ENCODE assay signal across 1 cellular context in genomic region chr10:116168745-116169144, GRCh38.
TF ChIP-seq lines count a peak whose summit lies in the region.

No MANE protein-coding gene starts in this region.

TF ChIP-seq in HEK293, 187 proteins besides CTCF, POLR2A, EP300 and RAD21 (continued from another document):
- TF ChIP-seq, protein P1, sequence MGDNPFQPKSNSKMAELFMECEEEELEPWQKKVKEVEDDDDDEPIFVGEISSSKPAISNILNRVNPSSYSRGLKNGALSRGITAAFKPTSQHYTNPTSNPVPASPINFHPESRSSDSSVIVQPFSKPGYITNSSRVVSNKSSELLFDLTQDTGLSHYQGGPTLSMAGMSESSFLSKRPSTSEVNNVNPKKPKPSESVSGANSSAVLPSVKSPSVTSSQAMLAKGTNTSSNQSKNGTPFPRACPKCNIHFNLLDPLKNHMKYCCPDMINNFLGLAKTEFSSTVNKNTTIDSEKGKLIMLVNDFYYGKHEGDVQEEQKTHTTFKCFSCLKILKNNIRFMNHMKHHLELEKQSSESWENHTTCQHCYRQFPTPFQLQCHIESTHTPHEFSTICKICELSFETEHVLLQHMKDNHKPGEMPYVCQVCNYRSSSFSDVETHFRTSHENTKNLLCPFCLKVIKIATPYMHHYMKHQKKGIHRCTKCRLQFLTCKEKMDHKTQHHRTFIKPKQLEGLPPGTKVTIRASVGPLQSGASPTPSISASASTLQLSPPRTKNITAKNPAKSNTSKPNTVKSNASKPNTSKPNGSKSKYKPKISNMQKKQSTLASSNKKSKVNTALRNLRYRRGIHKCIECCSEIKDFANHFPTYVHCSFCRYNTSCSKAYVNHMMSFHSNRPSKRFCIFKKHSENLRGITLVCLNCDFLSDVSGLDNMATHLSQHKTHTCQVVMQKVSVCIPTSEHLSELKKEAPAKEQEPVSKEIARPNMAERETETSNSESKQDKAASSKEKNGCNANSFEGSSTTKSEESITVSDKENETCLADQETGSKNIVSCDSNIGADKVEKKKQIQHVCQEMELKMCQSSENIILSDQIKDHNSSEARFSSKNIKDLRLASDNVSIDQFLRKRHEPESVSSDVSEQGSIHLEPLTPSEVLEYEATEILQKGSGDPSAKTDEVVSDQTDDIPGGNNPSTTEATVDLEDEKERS (tag by site-specific recombination; IDR thresholded peaks at IDR 0.05) = no peak
- TF ChIP-seq ZFHX2 (tag by site-specific recombination; conservative IDR thresholded peaks at IDR 0.05) = no peak
- TF ChIP-seq ZNF830 (tag by site-specific recombination; IDR thresholded peaks at IDR 0.05; ENCODE audit: low read depth) = no peak
- TF ChIP-seq ZNF629 (tag by site-specific recombination; IDR thresholded peaks at IDR 0.05) = no peak
- TF ChIP-seq, protein P2, sequence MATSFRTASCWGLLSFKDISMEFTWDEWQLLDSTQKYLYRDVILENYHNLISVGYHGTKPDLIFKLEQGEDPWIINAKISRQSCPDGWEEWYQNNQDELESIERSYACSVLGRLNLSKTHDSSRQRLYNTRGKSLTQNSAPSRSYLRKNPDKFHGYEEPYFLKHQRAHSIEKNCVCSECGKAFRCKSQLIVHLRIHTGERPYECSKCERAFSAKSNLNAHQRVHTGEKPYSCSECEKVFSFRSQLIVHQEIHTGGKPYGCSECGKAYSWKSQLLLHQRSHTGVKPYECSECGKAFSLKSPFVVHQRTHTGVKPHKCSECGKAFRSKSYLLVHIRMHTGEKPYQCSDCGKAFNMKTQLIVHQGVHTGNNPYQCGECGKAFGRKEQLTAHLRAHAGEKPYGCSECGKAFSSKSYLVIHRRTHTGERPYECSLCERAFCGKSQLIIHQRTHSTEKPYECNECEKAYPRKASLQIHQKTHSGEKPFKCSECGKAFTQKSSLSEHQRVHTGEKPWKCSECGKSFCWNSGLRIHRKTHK (tag by site-specific recombination; IDR thresholded peaks at IDR 0.05) = no peak
- no peak for TF ChIP-seq ZNF19 (tag by site-specific recombination; IDR thresholded peaks at IDR 0.05; ENCODE audit: low read depth)
- no peak for TF ChIP-seq ZNF837 (tag by site-specific recombination; IDR thresholded peaks at IDR 0.05)
- no peak for TF ChIP-seq ZNF747 (tag by site-specific recombination; IDR thresholded peaks at IDR 0.05)
- TF ChIP-seq, protein P3, sequence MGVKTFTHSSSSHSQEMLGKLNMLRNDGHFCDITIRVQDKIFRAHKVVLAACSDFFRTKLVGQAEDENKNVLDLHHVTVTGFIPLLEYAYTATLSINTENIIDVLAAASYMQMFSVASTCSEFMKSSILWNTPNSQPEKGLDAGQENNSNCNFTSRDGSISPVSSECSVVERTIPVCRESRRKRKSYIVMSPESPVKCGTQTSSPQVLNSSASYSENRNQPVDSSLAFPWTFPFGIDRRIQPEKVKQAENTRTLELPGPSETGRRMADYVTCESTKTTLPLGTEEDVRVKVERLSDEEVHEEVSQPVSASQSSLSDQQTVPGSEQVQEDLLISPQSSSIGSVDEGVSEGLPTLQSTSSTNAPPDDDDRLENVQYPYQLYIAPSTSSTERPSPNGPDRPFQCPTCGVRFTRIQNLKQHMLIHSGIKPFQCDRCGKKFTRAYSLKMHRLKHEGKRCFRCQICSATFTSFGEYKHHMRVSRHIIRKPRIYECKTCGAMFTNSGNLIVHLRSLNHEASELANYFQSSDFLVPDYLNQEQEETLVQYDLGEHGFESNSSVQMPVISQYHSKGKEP (tag by site-specific recombination; IDR thresholded peaks at IDR 0.05) = peak; percentile 66; the same call in 1 of the 2 replicates
- TF ChIP-seq ZNF776 (tag by site-specific recombination; IDR thresholded peaks at IDR 0.05; ENCODE audit: borderline replicate concordance) = no peak
- TF ChIP-seq ZNF792 (tag by site-specific recombination; IDR thresholded peaks at IDR 0.05) = no peak
- TF ChIP-seq GLIS1 (tag by site-specific recombination; IDR thresholded peaks at IDR 0.05) = peak; percentile 62
- no peak for TF ChIP-seq ZBTB20 (tag by site-specific recombination; IDR thresholded peaks at IDR 0.05)
- TF ChIP-seq PRDM6 (tag by site-specific recombination; IDR thresholded peaks at IDR 0.05) = peak; percentile 72
- TF ChIP-seq ZNF223 (tag by site-specific recombination; IDR thresholded peaks at IDR 0.05) = no peak
- TF ChIP-seq ZNF510 (tag by site-specific recombination; IDR thresholded peaks at IDR 0.05; ENCODE audit: insufficient replicate concordance) = no peak
- no peak for TF ChIP-seq HOXD13 (CRISPR knock-in tag; IDR thresholded peaks at IDR 0.05; ENCODE audit: borderline replicate concordance)
- TF ChIP-seq, protein P4, sequence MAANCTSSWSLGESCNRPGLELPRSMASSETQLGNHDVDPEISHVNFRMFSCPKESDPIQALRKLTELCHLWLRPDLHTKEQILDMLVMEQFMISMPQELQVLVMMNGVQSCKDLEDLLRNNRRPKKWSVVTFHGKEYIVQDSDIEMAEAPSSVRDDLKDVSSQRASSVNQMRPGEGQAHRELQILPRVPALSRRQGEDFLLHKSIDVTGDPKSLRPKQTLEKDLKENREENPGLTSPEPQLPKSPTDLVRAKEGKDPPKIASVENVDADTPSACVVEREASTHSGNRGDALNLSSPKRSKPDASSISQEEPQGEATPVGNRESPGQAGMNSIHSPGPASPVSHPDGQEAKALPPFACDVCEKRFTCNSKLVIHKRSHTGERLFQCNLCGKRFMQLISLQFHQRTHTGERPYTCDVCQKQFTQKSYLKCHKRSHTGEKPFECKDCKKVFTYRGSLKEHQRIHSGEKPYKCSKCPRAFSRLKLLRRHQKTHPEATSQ (tag by site-specific recombination; IDR thresholded peaks at IDR 0.05) = no peak
- TF ChIP-seq ZNF302 (tag by site-specific recombination; IDR thresholded peaks at IDR 0.05; ENCODE audit: low read depth) = no peak
- TF ChIP-seq ZNF274 (IDR thresholded peaks at IDR 0.05; ENCODE audit: low read length) = no peak
- TF ChIP-seq ZNF274 (tag by site-specific recombination; IDR thresholded peaks at IDR 0.05; ENCODE audit: borderline replicate concordance) = no peak
- TF ChIP-seq ZNF175 (tag by site-specific recombination; IDR thresholded peaks at IDR 0.05) = no peak
- no peak for TF ChIP-seq GFI1B (tag by site-specific recombination; IDR thresholded peaks at IDR 0.05)
- no peak for TF ChIP-seq MYNN (tag by site-specific recombination; IDR thresholded peaks at IDR 0.05; ENCODE audit: borderline replicate concordance)
- TF ChIP-seq, protein P5, sequence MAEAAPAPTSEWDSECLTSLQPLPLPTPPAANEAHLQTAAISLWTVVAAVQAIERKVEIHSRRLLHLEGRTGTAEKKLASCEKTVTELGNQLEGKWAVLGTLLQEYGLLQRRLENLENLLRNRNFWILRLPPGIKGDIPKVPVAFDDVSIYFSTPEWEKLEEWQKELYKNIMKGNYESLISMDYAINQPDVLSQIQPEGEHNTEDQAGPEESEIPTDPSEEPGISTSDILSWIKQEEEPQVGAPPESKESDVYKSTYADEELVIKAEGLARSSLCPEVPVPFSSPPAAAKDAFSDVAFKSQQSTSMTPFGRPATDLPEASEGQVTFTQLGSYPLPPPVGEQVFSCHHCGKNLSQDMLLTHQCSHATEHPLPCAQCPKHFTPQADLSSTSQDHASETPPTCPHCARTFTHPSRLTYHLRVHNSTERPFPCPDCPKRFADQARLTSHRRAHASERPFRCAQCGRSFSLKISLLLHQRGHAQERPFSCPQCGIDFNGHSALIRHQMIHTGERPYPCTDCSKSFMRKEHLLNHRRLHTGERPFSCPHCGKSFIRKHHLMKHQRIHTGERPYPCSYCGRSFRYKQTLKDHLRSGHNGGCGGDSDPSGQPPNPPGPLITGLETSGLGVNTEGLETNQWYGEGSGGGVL (tag by site-specific recombination; IDR thresholded peaks at IDR 0.05) = no peak
- TF ChIP-seq ZNF530 (tag by site-specific recombination; IDR thresholded peaks at IDR 0.05; ENCODE audit: low read depth) = no peak
- TF ChIP-seq ZSCAN30 (tag by site-specific recombination; IDR thresholded peaks at IDR 0.05) = no peak
- no peak for TF ChIP-seq ZNF544 (tag by site-specific recombination; IDR thresholded peaks at IDR 0.05)
- TF ChIP-seq ZNF623 (tag by site-specific recombination; IDR thresholded peaks at IDR 0.05) = no peak
- no peak for TF ChIP-seq ZNF621 (tag by site-specific recombination; IDR thresholded peaks at IDR 0.05)
- TF ChIP-seq ZNF169 (tag by site-specific recombination; IDR thresholded peaks at IDR 0.05) = no peak
- no peak for TF ChIP-seq ZNF214 (tag by site-specific recombination; IDR thresholded peaks at IDR 0.05; ENCODE audit: borderline replicate concordance)
- TF ChIP-seq KLF10 (tag by site-specific recombination; IDR thresholded peaks at IDR 0.05) = no peak
- peak; percentile 38; the same call in 1 of the 2 replicates for TF ChIP-seq OVOL3 (tag by site-specific recombination; IDR thresholded peaks at IDR 0.05)
- no peak for TF ChIP-seq ZNF140 (tag by site-specific recombination; IDR thresholded peaks at IDR 0.05)
- TF ChIP-seq, protein P6, sequence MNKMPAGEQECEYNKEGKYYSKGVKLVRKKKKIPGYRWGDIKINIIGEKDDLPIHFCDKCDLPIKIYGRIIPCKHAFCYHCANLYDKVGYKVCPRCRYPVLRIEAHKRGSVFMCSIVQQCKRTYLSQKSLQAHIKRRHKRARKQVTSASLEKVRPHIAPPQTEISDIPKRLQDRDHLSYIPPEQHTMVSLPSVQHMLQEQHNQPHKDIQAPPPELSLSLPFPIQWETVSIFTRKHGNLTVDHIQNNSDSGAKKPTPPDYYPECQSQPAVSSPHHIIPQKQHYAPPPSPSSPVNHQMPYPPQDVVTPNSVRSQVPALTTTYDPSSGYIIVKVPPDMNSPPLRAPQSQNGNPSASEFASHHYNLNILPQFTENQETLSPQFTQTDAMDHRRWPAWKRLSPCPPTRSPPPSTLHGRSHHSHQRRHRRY (tag by site-specific recombination; IDR thresholded peaks at IDR 0.05) = no peak
- TF ChIP-seq KLF9 (tag by site-specific recombination; IDR thresholded peaks at IDR 0.05; ENCODE audit: low read depth) = no peak
- TF ChIP-seq ZNF146 (tag by site-specific recombination; IDR thresholded peaks at IDR 0.05) = no peak
- no peak for TF ChIP-seq ELK4 (IDR thresholded peaks at IDR 0.05; ENCODE audit: borderline replicate concordance, low read depth, low read length)
- no peak for TF ChIP-seq ZNF76 (tag by site-specific recombination; IDR thresholded peaks at IDR 0.05; ENCODE audit: borderline replicate concordance, low read depth)
- no peak for TF ChIP-seq SP2 (tag by site-specific recombination; IDR thresholded peaks at IDR 0.05)
- peak; percentile 69 for TF ChIP-seq FEZF1 (tag by site-specific recombination; IDR thresholded peaks at IDR 0.05)
- TF ChIP-seq ZNF341 (tag by site-specific recombination; IDR thresholded peaks at IDR 0.05; ENCODE audit: low read depth) = no peak
- TF ChIP-seq ZNF132 (tag by site-specific recombination; IDR thresholded peaks at IDR 0.05; ENCODE audit: borderline replicate concordance) = no peak
- TF ChIP-seq ZNF555 (tag by site-specific recombination; conservative IDR thresholded peaks at IDR 0.05) = no peak
- 0 out of 2 replicates have a peak, but pooled peaks have one; percentile 24 for TF ChIP-seq ZBTB8A (tag by site-specific recombination; IDR thresholded peaks at IDR 0.05)
- TF ChIP-seq, protein P7, sequence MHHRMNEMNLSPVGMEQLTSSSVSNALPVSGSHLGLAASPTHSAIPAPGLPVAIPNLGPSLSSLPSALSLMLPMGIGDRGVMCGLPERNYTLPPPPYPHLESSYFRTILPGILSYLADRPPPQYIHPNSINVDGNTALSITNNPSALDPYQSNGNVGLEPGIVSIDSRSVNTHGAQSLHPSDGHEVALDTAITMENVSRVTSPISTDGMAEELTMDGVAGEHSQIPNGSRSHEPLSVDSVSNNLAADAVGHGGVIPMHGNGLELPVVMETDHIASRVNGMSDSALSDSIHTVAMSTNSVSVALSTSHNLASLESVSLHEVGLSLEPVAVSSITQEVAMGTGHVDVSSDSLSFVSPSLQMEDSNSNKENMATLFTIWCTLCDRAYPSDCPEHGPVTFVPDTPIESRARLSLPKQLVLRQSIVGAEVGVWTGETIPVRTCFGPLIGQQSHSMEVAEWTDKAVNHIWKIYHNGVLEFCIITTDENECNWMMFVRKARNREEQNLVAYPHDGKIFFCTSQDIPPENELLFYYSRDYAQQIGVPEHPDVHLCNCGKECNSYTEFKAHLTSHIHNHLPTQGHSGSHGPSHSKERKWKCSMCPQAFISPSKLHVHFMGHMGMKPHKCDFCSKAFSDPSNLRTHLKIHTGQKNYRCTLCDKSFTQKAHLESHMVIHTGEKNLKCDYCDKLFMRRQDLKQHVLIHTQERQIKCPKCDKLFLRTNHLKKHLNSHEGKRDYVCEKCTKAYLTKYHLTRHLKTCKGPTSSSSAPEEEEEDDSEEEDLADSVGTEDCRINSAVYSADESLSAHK (tag by site-specific recombination; IDR thresholded peaks at IDR 0.05) = peak; percentile 91
